ENCODE assay signal across 8 cellular contexts in the genomic region with DNA sequence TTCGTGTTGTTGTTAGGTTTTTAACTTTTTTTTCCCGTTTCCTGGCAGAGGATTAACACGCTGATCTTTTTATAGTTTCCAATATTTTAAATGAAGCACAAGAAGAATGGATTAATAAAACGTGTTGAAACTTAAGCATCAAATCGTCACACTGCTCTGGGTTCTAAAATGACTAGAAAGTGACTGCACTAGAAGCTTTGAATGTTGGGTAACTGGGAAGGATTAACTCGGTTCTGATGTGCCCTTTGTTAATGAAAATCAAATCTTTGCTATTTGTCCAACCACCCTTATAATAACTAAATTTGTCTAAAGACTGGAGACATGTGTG.
A peak's percentile ranks its signal among the peaks of the same experiment; 100 is the strongest.
DNase-seq lines count a peak whose midpoint lies in the region; ATAC-seq, FAIRE-seq and TF ChIP-seq lines count a peak whose summit lies in the region.

No MANE protein-coding gene starts in this region.

- H3K36me3 ChIP-seq in cardiac muscle cell (no peaks in the 10 kb centered on the region), PC-3 (ENCODE audit: low read depth, low read length) (no peaks in the 10 kb centered on the region), esophagus muscularis mucosa (no peaks in the 10 kb centered on the region), small intestine (ENCODE audit: control insufficient read depth in 2 of 2, insufficient read depth in 2 of 2, low read length in 2 of 2) (no peaks in the 10 kb centered on the region)

- H2AFZ ChIP-seq in PC-3 (ENCODE audit: low read length), result peak overlapping the region; percentile 67

- intact Hi-C loops in left cardiac atrium (cut with DNase I), result loop anchor here in 1 of 2 donors (2.0 to 10.0 kb wide), 2 partner anchors 102 to 166 kb away; a partner anchor contains a TSS
- intact Hi-C loops in PC-3 (cut with micrococcal nuclease), result loop anchor here (1.0 to 5.0 kb wide), 5 partner anchors 30 to 180 kb away; a partner anchor contains a TSS
- intact Hi-C loops in esophagus muscularis mucosa (cut with DNase I), result loop anchor here (2.0 to 10.0 kb wide), 3 partner anchors 30 to 176 kb away; no protein-coding TSS in a partner anchor

- no peaks in the 10 kb centered on the region for H3F3A ChIP-seq in PC-3 (ENCODE audit: low read length, unreplicated experiment)

- no peak for FAIRE-seq in small intestine (lab: Jason Lieb, UNC)

- H3K27me3 ChIP-seq in cardiac muscle cell, result no peaks in the 10 kb centered on the region
- H3K27me3 ChIP-seq in PC-3 (ENCODE audit: low read length), result no peaks in the 10 kb centered on the region
- H3K27me3 ChIP-seq in esophagus muscularis mucosa, result no peaks in the 10 kb centered on the region
- no peaks in the 10 kb centered on the region for H3K27me3 ChIP-seq in small intestine (ENCODE audit: control insufficient read depth in 2 of 2, insufficient read depth in 2 of 2, low read length in 2 of 2)

- H3K27ac ChIP-seq in cardiac muscle cell, result peak overlapping the region; percentile 90
- peak overlapping the region; percentile 99 for H3K27ac ChIP-seq in PC-3 (ENCODE audit: low read length)
- peak overlapping the region; percentile 89 to 95 (median 92) for H3K27ac ChIP-seq in esophagus muscularis mucosa (replicated peaks in 1 of 4)
- H3K27ac ChIP-seq in small intestine (ENCODE audit: low read depth in 1 of 2, low read length in 1 of 2), result peak overlapping the region in 1 of 2 donors; percentile 94

- peak overlapping the region; percentile 30 for H3K4me3 ChIP-seq in cardiac muscle cell
- peak overlapping the region; percentile 64 for H3K4me3 ChIP-seq in PC-3 (ENCODE audit: low read length)
- H3K4me3 ChIP-seq in esophagus muscularis mucosa, result peak overlapping the region; percentile 61 to 71 (median 65)
- peak overlapping the region; percentile 42 for H3K4me3 ChIP-seq in skeletal muscle cell (ENCODE audit: low read depth, low read length)
- peak overlapping the region in 1 of 2 donors; percentile 57 for H3K4me3 ChIP-seq in small intestine (ENCODE audit: low read depth in 1 of 2, low read length in 2 of 2)

- H3K4me1 ChIP-seq in cardiac muscle cell (ENCODE audit: low read depth), result peaks cover 21% of the 10 kb centered on the region
- peaks cover 40% of the 10 kb centered on the region for H3K4me1 ChIP-seq in PC-3 (ENCODE audit: insufficient read depth, low read length)
- H3K4me1 ChIP-seq in esophagus muscularis mucosa, result peaks cover 3 to 46% (median 36%) of the 10 kb centered on the region in 4 donors
- peaks cover 2 to 12% of the 10 kb centered on the region in 2 donors for H3K4me1 ChIP-seq in small intestine (ENCODE audit: control insufficient read depth in 2 of 2, insufficient read depth in 1 of 2, low read depth in 1 of 2, low read length in 1 of 2)

- no peak for TF ChIP-seq EP300 in esophagus muscularis mucosa (IDR thresholded peaks at IDR 0.05)

- CTCF ChIA-PET in PC-3 (lab: Charles Lee), result interaction anchor here (0.5 kb wide), 1 partner anchor 107 kb away, joined by 3 read pairs; no protein-coding TSS in a partner anchor

- TSS peak; percentile 84 for BruUV-seq in PC-3 (replicated peaks; lab: Mats Ljungman, UMichigan)

- peak overlapping the region; percentile 88 for H3K4me2 ChIP-seq in PC-3 (ENCODE audit: low read length)

- TF ChIP-seq POLR2A in esophagus muscularis mucosa (IDR thresholded peaks at IDR 0.05; ENCODE audit: low read depth), result no peak

- TF ChIP-seq CTCF in cardiac muscle cell (IDR thresholded peaks at IDR 0.05; ENCODE audit: low read depth, low read length) (no peak), PC-3 (conservative IDR thresholded peaks at IDR 0.05; ENCODE audit: low read depth, low read length) (no peak), esophagus muscularis mucosa (IDR thresholded peaks at IDR 0.05) (no peak)

- no peaks in the 10 kb centered on the region for H3K79me2 ChIP-seq in PC-3 (ENCODE audit: low read length)

- no peak for DNase-seq in cardiac muscle cell (ENCODE audit: low read depth in 1 of 2, low spot score in 1 of 2)
- DNase-seq in left cardiac atrium, result no peak
- DNase-seq in PC-3, result no peak
- no peak for DNase-seq in esophagus muscularis mucosa (ENCODE audit: extremely low spot score)
- no peak for DNase-seq in skeletal muscle cell (ENCODE audit: low read depth)
- DNase-seq in small intestine, result no peak

- no peak for ATAC-seq in left cardiac atrium
- ATAC-seq in PC-3, result peak; percentile 1; the same call in 1 of the 2 replicates
- ATAC-seq in GM21576 (IDR thresholded peaks at IDR 0.05; ENCODE audit: unreplicated experiment), result no peak
- no peak for ATAC-seq in GM21367 (IDR thresholded peaks at IDR 0.05; ENCODE audit: unreplicated experiment)

- peak overlapping the region; percentile 89 for H3K9ac ChIP-seq in PC-3 (ENCODE audit: low read length)

- H4K20me1 ChIP-seq in PC-3 (ENCODE audit: low read length), result no peaks in the 10 kb centered on the region

- no peaks in the 10 kb centered on the region for H3K9me2 ChIP-seq in PC-3 (replicated peaks; ENCODE audit: low read length)

- H3K9me3 ChIP-seq in cardiac muscle cell (ENCODE audit: low read depth) (no peaks in the 10 kb centered on the region), PC-3 (ENCODE audit: low read length) (no peaks in the 10 kb centered on the region), esophagus muscularis mucosa (no peaks in the 10 kb centered on the region), small intestine (ENCODE audit: control insufficient read depth, low read depth) (no peaks in the 10 kb centered on the region)

- POLR2A ChIA-PET in PC-3 (lab: Charles Lee; ENCODE audit: unreplicated experiment), result interaction anchor here (0.6 to 2.0 kb wide), 5 partner anchors 11 to 102 kb away, joined by 3 to 49 read pairs (median 13); a partner anchor contains a TSS

- WGBS in esophagus muscularis mucosa, result 4% methylated on average over 6 of the region's 6 CpGs
- WGBS in small intestine, 3 donors, result 3 to 4% (median 4%) methylated on average over 6 of the region's 6 CpGs
